In genomic region chr17:82023447-82024241, GRCh38 we compare ENCODE assay signal across 7 cellular contexts. TPM values are rescaled to one million over a fixed set of nuclear protein-coding genes. Genes with fewer than 3 reads are reported as not detected.
DNase-seq lines count a peak whose midpoint lies in the region; ATAC-seq and TF ChIP-seq lines count a peak whose summit lies in the region.

No MANE protein-coding gene starts in this region.

- H3K27ac ChIP-seq in left lung (peak overlapping the region in 1 of 2 donors; percentile 65), thyroid gland (no peak overlapping the region)

- H3K27me3 ChIP-seq in left lung (no peaks in the 10 kb centered on the region), thyroid gland (no peaks in the 10 kb centered on the region)

- intact Hi-C loops in left lung (cut with DNase I) (no loop called here), thyroid gland (cut with DNase I) (no loop called here)

- no peak for TF ChIP-seq POLR2A in thyroid gland (IDR thresholded peaks at IDR 0.05)

- peak overlapping the region; percentile 68 for H3K9ac ChIP-seq in ES-I3 (ENCODE audit: low read depth, low read length)

- no peak for TF ChIP-seq CTCF in left lung (IDR thresholded peaks at IDR 0.05)
- TF ChIP-seq CTCF in thyroid gland (IDR thresholded peaks at IDR 0.05): no peak

- H3K4me1 ChIP-seq in ES-I3 (ENCODE audit: insufficient read depth, low read length) (no peaks in the 10 kb centered on the region; the same call in 1 of the 2 replicates), left lung (peaks cover 25 to 39% of the 10 kb centered on the region in 2 donors), thyroid gland (peaks cover 24 to 27% of the 10 kb centered on the region in 2 donors)

- DNase-seq in NAMALWA (ENCODE audit: low spot score): peak; percentile 39
- peak; percentile 53 for DNase-seq in astrocyte of the hippocampus (ENCODE audit: low read depth, low spot score)
- DNase-seq in left lung: no peak
- DNase-seq in thyroid gland: peak in 1 of 2 donors; percentile 29

- H3K4me3 ChIP-seq in left lung (peak overlapping the region; percentile 98 to 99), thyroid gland (replicated peaks in 1 of 3) (peak overlapping the region in 2 of 3 donors; percentile 27 to 64)

- ATAC-seq in GM21447 (IDR thresholded peaks at IDR 0.05; ENCODE audit: unreplicated experiment) (peak; percentile 6), left lung (peak; percentile 1), HG02610 (IDR thresholded peaks at IDR 0.05; ENCODE audit: unreplicated experiment) (no peak)

- H3K36me3 ChIP-seq in ES-I3 (ENCODE audit: insufficient read depth, low read length) (no peaks in the 10 kb centered on the region), left lung (peaks cover 0 to 15% of the 10 kb centered on the region in 2 donors), thyroid gland (no peaks in the 10 kb centered on the region)

- WGBS in thyroid gland, 2 donors: 14 to 20% methylated on average over 10 to 19 of the region's 55 CpGs

- H3K9me3 ChIP-seq in ES-I3 (ENCODE audit: control insufficient read depth, insufficient read depth, low read length): no peaks in the 10 kb centered on the region
- H3K9me3 ChIP-seq in left lung: no peaks in the 10 kb centered on the region
- no peaks in the 10 kb centered on the region for H3K9me3 ChIP-seq in thyroid gland

RNA-seq across cellular contexts. Expression of gene LRRC45, which starts 0.5 kb away (rescaled TPM):
- total RNA-seq in left lung: 10 to 100 TPM; 16.9 to 20.7 TPM
- total RNA-seq in thyroid gland: 10 to 100 TPM; 15.3 to 33.0 (median 18.9) TPM

RNA-seq across cellular contexts. Expression of gene CENPX, which starts 1.0 kb away (rescaled TPM):
- 10 to 100 TPM; 42.9 to 77.7 TPM for total RNA-seq in left lung
- total RNA-seq in thyroid gland: 10 to 100 TPM; 40.7 to 95.9 (median 78.0) TPM

RNA-seq across cellular contexts. Expression of gene RAC3, which starts 7.8 kb away (rescaled TPM):
- total RNA-seq in left lung (10 to 100 TPM in 1 of 2 donors, 1 to 10 TPM in 1; 4.2 to 11.5 TPM), thyroid gland (10 to 100 TPM; 11.8 to 23.8 (median 14.4) TPM)

RNA-seq across cellular contexts. Expression of gene DCXR, which starts 13.9 kb away (rescaled TPM):
- total RNA-seq in left lung (100 to 1,000 TPM; 113 to 152 TPM), thyroid gland (100 to 1,000 TPM in 2 of 4 donors, 10 to 100 TPM in 2; 88.6 to 161 (median 114) TPM)

RNA-seq across cellular contexts. Expression of gene RFNG, which starts 28.0 kb away (rescaled TPM):
- total RNA-seq in left lung: 10 to 100 TPM; 29.3 to 44.9 TPM
- 10 to 100 TPM; 36.0 to 49.0 (median 38.3) TPM for total RNA-seq in thyroid gland

Comparison
In these comparisons a context has a peak if more than half of its experiments do, and no peak if none do; other contexts are left out.
1. DNase-seq: peak in NAMALWA (single experiment) and astrocyte of the hippocampus (single experiment); none in left lung (0 of 2).